15 cellular contexts compared by ENCODE assay signal in genomic region chr19:18475762-18476331, GRCh38. TPM values are rescaled to one million over a fixed set of nuclear protein-coding genes. Genes with fewer than 3 reads are reported as not detected.
A peak's percentile ranks its signal among the peaks of the same experiment; 100 is the strongest.
DNase-seq lines count a peak whose midpoint lies in the region; ATAC-seq and TF ChIP-seq lines count a peak whose summit lies in the region.
"Had no signal": no experiment of that assay in that cellular context is flagged by ENCODE, and none has a peak within 500 bp of the region (broad histone marks: within the 10 kb centered on the region; RNA-seq: fewer than 3 reads in every experiment).

No MANE protein-coding gene starts in this region.

- intact Hi-C loops in CD14-positive monocyte (cut with micrococcal nuclease) (loop anchor here in 1 of 2 donors (5.0 kb wide), 1 partner anchor 96 kb away; the partner anchor contains the start of gene UBA52), PC-9 (cut with micrococcal nuclease; ENCODE audit: unreplicated experiment) (loop anchor here (10.0 kb wide), 1 partner anchor 439 kb away; the partner anchor contains the start of genes COPE and DDX49)

- H3K27me3 Mint-ChIP-seq in CD14-positive monocyte (ENCODE audit: low read depth in 3 of 3) (peaks cover 0 to 3% (median 0%) of the 10 kb centered on the region in 3 donors), GM23338 (ENCODE audit: insufficient read depth, low read depth, poor library complexity) (peaks cover 27% of the 10 kb centered on the region)
- no peaks in the 10 kb centered on the region for H3K27me3 Mint-ChIP-seq in activated T-helper 17 cell treated with anti-CD3 and anti-CD28 coated beads, Interleukin-2, amount 50 U/mL, for 72 hours
- H3K27me3 Mint-ChIP-seq in natural killer cell treated with Interleukin-12 subunit alpha and Interleukin-12 subunit beta and Interleukin-15 and Interleukin-18, amount 100 ng/mL, for 72 hours = no peaks in the 10 kb centered on the region

- H3F3A ChIP-seq in GM23338 (replicated peaks; ENCODE audit: low read depth) = peaks cover 10% of the 10 kb centered on the region; the same call in 1 of the 2 replicates
- peaks cover 33% of the 10 kb centered on the region for H3F3A ChIP-seq in PC-9 (ENCODE audit: insufficient read depth, low read depth)
- peaks cover 11% of the 10 kb centered on the region for H3F3A ChIP-seq in smooth muscle cell (ENCODE audit: low read depth)

- no peak overlapping the region for H3K9ac ChIP-seq in smooth muscle cell (ENCODE audit: low read depth)

- H3K4me3 Mint-ChIP-seq in CD14-positive monocyte (peak overlapping the region in 1 of 2 donors; percentile 48), GM23338 (no peak overlapping the region; the same call in 2 of the 3 replicates)
- peak overlapping the region; percentile 56 for H3K4me3 Mint-ChIP-seq in activated T-helper 17 cell treated with anti-CD3 and anti-CD28 coated beads, Interleukin-2, amount 50 U/mL, for 72 hours
- peak overlapping the region; percentile 82 for H3K4me3 Mint-ChIP-seq in natural killer cell treated with Interleukin-12 subunit alpha and Interleukin-12 subunit beta and Interleukin-15 and Interleukin-18, amount 100 ng/mL, for 72 hours

- H3K4me3 ChIP-seq in GM23338 = no peak overlapping the region
- H3K4me3 ChIP-seq in PC-9 = no peak overlapping the region
- no peak overlapping the region for H3K4me3 ChIP-seq in smooth muscle cell
- H3K4me3 ChIP-seq: adrenal gland, thoracic aorta had no signal

- H4K20me1 ChIP-seq in GM23338 (replicated peaks; ENCODE audit: insufficient read depth) = no peaks in the 10 kb centered on the region; the same call in 1 of the 2 replicates
- peaks cover 44% of the 10 kb centered on the region for H4K20me1 ChIP-seq in PC-9 (ENCODE audit: insufficient read depth)
- H4K20me1 ChIP-seq in smooth muscle cell (ENCODE audit: low read depth) = peaks cover 69% of the 10 kb centered on the region

- H3K4me2 ChIP-seq in GM23338 (no peak overlapping the region), PC-9 (no peak overlapping the region), smooth muscle cell (no peak overlapping the region)

- H3K4me1 Mint-ChIP-seq in CD14-positive monocyte (peaks cover 57% of the 10 kb centered on the region), GM23338 (peaks cover 25% of the 10 kb centered on the region)
- H3K4me1 Mint-ChIP-seq in activated T-helper 17 cell treated with anti-CD3 and anti-CD28 coated beads, Interleukin-2, amount 50 U/mL, for 72 hours = peaks cover 46% of the 10 kb centered on the region
- peaks cover 67 to 71% of the 10 kb centered on the region in 2 donors for H3K4me1 Mint-ChIP-seq in natural killer cell treated with Interleukin-12 subunit alpha and Interleukin-12 subunit beta and Interleukin-15 and Interleukin-18, amount 100 ng/mL, for 72 hours (ENCODE audit: low read depth in 2 of 2)

- peaks cover 34 to 43% of the 10 kb centered on the region in 2 donors for H3K36me3 Mint-ChIP-seq in CD14-positive monocyte
- H3K36me3 Mint-ChIP-seq in GM23338 (ENCODE audit: low read depth) = no peaks in the 10 kb centered on the region; the same call in 2 of the 3 replicates
- H3K36me3 Mint-ChIP-seq in activated T-helper 17 cell treated with anti-CD3 and anti-CD28 coated beads, Interleukin-2, amount 50 U/mL, for 72 hours (ENCODE audit: low read depth) = peaks cover 30% of the 10 kb centered on the region
- H3K36me3 Mint-ChIP-seq in natural killer cell treated with Interleukin-12 subunit alpha and Interleukin-12 subunit beta and Interleukin-15 and Interleukin-18, amount 100 ng/mL, for 72 hours = peaks cover 19% of the 10 kb centered on the region

- H3K79me2 ChIP-seq in GM23338 (replicated peaks; ENCODE audit: insufficient read depth) (peaks cover 25% of the 10 kb centered on the region), PC-9 (ENCODE audit: low read depth) (peaks cover 68% of the 10 kb centered on the region), smooth muscle cell (ENCODE audit: low read depth) (peaks cover 63% of the 10 kb centered on the region)

- TF ChIP-seq CTCF in CD14-positive monocyte (IDR thresholded peaks at IDR 0.05) (no peak), GM23338 (conservative IDR thresholded peaks at IDR 0.05; ENCODE audit: low read depth in 2 of 2) (no peak), PC-9 (conservative IDR thresholded peaks at IDR 0.05) (no peak), smooth muscle cell (IDR thresholded peaks at IDR 0.05; ENCODE audit: borderline replicate concordance, insufficient read depth, poor library complexity, severe bottlenecking) (no peak)

- no peaks in the 10 kb centered on the region for H3K9me3 Mint-ChIP-seq in CD14-positive monocyte
- H3K9me3 Mint-ChIP-seq in GM23338 = no peaks in the 10 kb centered on the region
- no peaks in the 10 kb centered on the region for H3K9me3 Mint-ChIP-seq in activated T-helper 17 cell treated with anti-CD3 and anti-CD28 coated beads, Interleukin-2, amount 50 U/mL, for 72 hours
- no peaks in the 10 kb centered on the region for H3K9me3 Mint-ChIP-seq in natural killer cell treated with Interleukin-12 subunit alpha and Interleukin-12 subunit beta and Interleukin-15 and Interleukin-18, amount 100 ng/mL, for 72 hours

- H3K36me3 ChIP-seq in GM23338 (ENCODE audit: insufficient read depth) (no peaks in the 10 kb centered on the region), PC-9 (ENCODE audit: low read depth) (no peaks in the 10 kb centered on the region), smooth muscle cell (ENCODE audit: low read depth) (no peaks in the 10 kb centered on the region)

- H3K4me1 ChIP-seq in GM23338 (ENCODE audit: insufficient read depth) (no peaks in the 10 kb centered on the region), PC-9 (replicated peaks; ENCODE audit: insufficient read depth) (peaks cover 22% of the 10 kb centered on the region), smooth muscle cell (ENCODE audit: low read depth) (peaks cover 4% of the 10 kb centered on the region)

- POLR2A ChIA-PET in PC-9 (lab: Charles Lee; ENCODE audit: unreplicated experiment) = no interaction called here

- no peak for ATAC-seq in GM23338
- no peak for ATAC-seq in activated T-helper 17 cell treated with anti-CD3 and anti-CD28 coated beads, Interleukin-2, amount 50 U/mL, for 72 hours (replicated peaks)
- no peak for ATAC-seq in natural killer cell treated with Interleukin-12 subunit alpha and Interleukin-12 subunit beta and Interleukin-15 and Interleukin-18, amount 100 ng/mL, for 72 hours

- H3K27me3 ChIP-seq in GM23338 (ENCODE audit: insufficient read depth) (no peaks in the 10 kb centered on the region), PC-9 (ENCODE audit: insufficient read depth, low read depth) (no peaks in the 10 kb centered on the region), smooth muscle cell (ENCODE audit: low read depth) (no peaks in the 10 kb centered on the region)
- H3K27me3 ChIP-seq: adrenal gland had no signal

- H3K9me2 ChIP-seq in GM23338 (ENCODE audit: insufficient read depth) (no peaks in the 10 kb centered on the region), PC-9 (ENCODE audit: insufficient read depth) (no peaks in the 10 kb centered on the region)

- DNase-seq in CD14-positive monocyte (ENCODE audit: low spot score) = no peak
- no peak for DNase-seq in GM23338 (ENCODE audit: low spot score)
- DNase-seq in natural killer cell treated with Interleukin-12 subunit alpha and Interleukin-12 subunit beta and Interleukin-15 and Interleukin-18, amount 100 ng/mL, for 72 hours (ENCODE audit: low spot score) = no peak
- DNase-seq in PC-9 = no peak
- DNase-seq in smooth muscle cell (lab: John Stamatoyannopoulos, UW; ENCODE audit: unreplicated experiment) = no peak
- no peak for DNase-seq in dermis blood vessel endothelial cell
- no peak for DNase-seq in stimulated activated CD4-positive, alpha-beta T cell treated with anti-CD3 and anti-CD28 coated beads, Interleukin-12 subunit alpha, Interleukin-12 subunit beta, amount 100 ng/mL, for 4 hours
- DNase-seq: adrenal gland, NCI-H187, NCI-H526, posterior cingulate gyrus, Right ventricle myocardium superior had no signal

- no TSS peak for BruUV-seq in PC-9 (replicated peaks; lab: Mats Ljungman, UMichigan)

- CTCF ChIA-PET in PC-9 (lab: Charles Lee) = no interaction called here

- no peaks in the 10 kb centered on the region for H3K9me3 ChIP-seq in PC-9 (ENCODE audit: insufficient read depth, low read depth)
- no peaks in the 10 kb centered on the region for H3K9me3 ChIP-seq in smooth muscle cell (replicated peaks; ENCODE audit: low read depth)
- H3K9me3 ChIP-seq: adrenal gland, thoracic aorta had no signal

- peak overlapping the region in 5 of 7 donors; percentile 44 to 85 (median 75) for H3K27ac Mint-ChIP-seq in CD14-positive monocyte
- peak overlapping the region; percentile 17; the same call in 1 of the 2 replicates for H3K27ac Mint-ChIP-seq in GM23338
- peak overlapping the region; percentile 91 for H3K27ac Mint-ChIP-seq in activated T-helper 17 cell treated with anti-CD3 and anti-CD28 coated beads, Interleukin-2, amount 50 U/mL, for 72 hours
- peak overlapping the region; percentile 98 to 99 for H3K27ac Mint-ChIP-seq in natural killer cell treated with Interleukin-12 subunit alpha and Interleukin-12 subunit beta and Interleukin-15 and Interleukin-18, amount 100 ng/mL, for 72 hours

- H3K27ac ChIP-seq in GM23338 (ENCODE audit: low read depth) (no peak overlapping the region), PC-9 (no peak overlapping the region), smooth muscle cell (ENCODE audit: low read depth) (no peak overlapping the region)
- H3K27ac ChIP-seq: epithelial cell of prostate, thoracic aorta had no signal

- no peak overlapping the region for H2AFZ ChIP-seq in GM23338
- no peak overlapping the region for H2AFZ ChIP-seq in PC-9
- no peak overlapping the region for H2AFZ ChIP-seq in smooth muscle cell (ENCODE audit: low read depth)

- WGBS in smooth muscle cell (ENCODE audit: low lambda C conversion rate) = 95% methylated on average over 19 of the region's 19 CpGs

RNA-seq across cellular contexts. Expression of gene ISYNA1, which starts 37.9 kb away (rescaled TPM):
- not detected for polyA plus RNA-seq in CD14-positive monocyte
- total RNA-seq in GM23338 (2014; rRNA removed; shearing (Covaris generic)) = 199 and 208 TPM in 2 replicates
- polyA plus RNA-seq in GM23338 (2016; fragmentation: Nextera tagmentation; extraction: Ambion mirVana) = 191 and 217 TPM in 2 replicates
- total RNA-seq in activated T-helper 17 cell treated with anti-CD3 and anti-CD28 coated beads, Interleukin-2, amount 50 U/mL, for 72 hours = 10 to 100 TPM; 15.9 to 22.0 TPM
- 10 to 100 TPM; 19.0 to 25.6 TPM for total RNA-seq in natural killer cell treated with Interleukin-12 subunit alpha and Interleukin-12 subunit beta and Interleukin-15 and Interleukin-18, amount 100 ng/mL, for 72 hours
- total RNA-seq in PC-9 (2021) = 129 and 142 TPM in 2 replicates
- total RNA-seq in smooth muscle cell = 16.4 and 60.1 TPM in 2 replicates
- polyA plus RNA-seq in smooth muscle cell = 56.9 and 89.5 TPM in 2 replicates
- total RNA-seq in dermis blood vessel endothelial cell = 35.4 and 69.7 TPM in 2 replicates

RNA-seq across cellular contexts. Expression of gene ELL, which starts 46.0 kb away (rescaled TPM):
- polyA plus RNA-seq in CD14-positive monocyte = 10 to 100 TPM; 12.2 to 12.6 TPM
- 16.2 and 20.1 TPM in 2 replicates for total RNA-seq in GM23338 (2014; rRNA removed; shearing (Covaris generic))
- 9.1 and 11.3 TPM in 2 replicates for polyA plus RNA-seq in GM23338 (2016; fragmentation: Nextera tagmentation; extraction: Ambion mirVana)
- 10 to 100 TPM; 23.7 to 41.8 TPM for total RNA-seq in activated T-helper 17 cell treated with anti-CD3 and anti-CD28 coated beads, Interleukin-2, amount 50 U/mL, for 72 hours
- total RNA-seq in natural killer cell treated with Interleukin-12 subunit alpha and Interleukin-12 subunit beta and Interleukin-15 and Interleukin-18, amount 100 ng/mL, for 72 hours = 10 to 100 TPM; 52.3 to 75.2 TPM
- total RNA-seq in PC-9 (2021) = 12.9 and 14.6 TPM in 2 replicates
- 10.5 and 12.8 TPM in 2 replicates for total RNA-seq in smooth muscle cell
- 15.2 and 31.7 TPM in 2 replicates for polyA plus RNA-seq in smooth muscle cell
- 12.3 and 14.8 TPM in 2 replicates for total RNA-seq in dermis blood vessel endothelial cell

RNA-seq across cellular contexts. Expression of gene SSBP4, which starts 56.6 kb away (rescaled TPM):
- polyA plus RNA-seq in CD14-positive monocyte = 10 to 100 TPM; 38.5 to 48.3 TPM
- total RNA-seq in GM23338 (2014; rRNA removed; shearing (Covaris generic)) = 42.8 and 44.4 TPM in 2 replicates
- polyA plus RNA-seq in GM23338 (2016; fragmentation: Nextera tagmentation; extraction: Ambion mirVana) = 47.9 and 52.0 TPM in 2 replicates
- 100 to 1,000 TPM in 1 of 2 donors, 10 to 100 TPM in 1; 73.8 to 169 TPM for total RNA-seq in activated T-helper 17 cell treated with anti-CD3 and anti-CD28 coated beads, Interleukin-2, amount 50 U/mL, for 72 hours
- 100 to 1,000 TPM; 112 to 271 TPM for total RNA-seq in natural killer cell treated with Interleukin-12 subunit alpha and Interleukin-12 subunit beta and Interleukin-15 and Interleukin-18, amount 100 ng/mL, for 72 hours
- 56.6 and 65.2 TPM in 2 replicates for total RNA-seq in PC-9 (2021)
- 36.0 and 44.1 TPM in 2 replicates for total RNA-seq in smooth muscle cell
- polyA plus RNA-seq in smooth muscle cell = 124 and 133 TPM in 2 replicates
- total RNA-seq in dermis blood vessel endothelial cell = 88.8 and 96.7 TPM in 2 replicates

Comparison
In these comparisons a context has a peak if more than half of its experiments do, and no peak if none do; other contexts are left out.
1. H3K27ac Mint-ChIP-seq: peak in every context shown above with its lines; median percentile 98 in natural killer cell treated with Interleukin-12 subunit alpha and Interleukin-12 subunit beta and Interleukin-15 and Interleukin-18, amount 100 ng/mL, for 72 hours; 91 in activated T-helper 17 cell treated with anti-CD3 and anti-CD28 coated beads, Interleukin-2, amount 50 U/mL, for 72 hours; 75 in CD14-positive monocyte; 17 in GM23338.